12 cellular contexts compared by ENCODE assay signal in the genomic region with DNA sequence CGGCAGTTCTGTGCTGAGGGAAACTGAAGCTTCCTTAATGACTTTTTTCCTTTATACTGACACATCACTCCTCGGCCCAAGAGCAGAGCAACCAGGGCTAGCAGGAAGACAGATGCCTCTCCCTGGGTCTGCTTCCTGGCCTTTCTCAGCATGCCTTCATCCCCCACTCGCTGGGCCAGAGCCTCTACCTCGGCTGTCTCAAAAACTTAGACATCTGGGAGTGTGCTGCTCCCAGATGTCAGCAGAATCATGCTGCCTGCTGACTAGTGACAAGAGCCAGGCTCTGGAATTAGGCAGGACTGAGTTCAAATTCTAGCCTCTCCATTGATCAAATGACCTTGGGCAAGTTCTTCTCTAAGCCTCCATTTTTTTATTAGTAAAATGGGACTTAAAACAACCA. TPM values are rescaled to one million over a fixed set of nuclear protein-coding genes. Genes with fewer than 3 reads are reported as not detected.
"Had no signal": no experiment of that assay in that cellular context is flagged by ENCODE, and none has a peak within 500 bp of the region (broad histone marks: within the 10 kb centered on the region; RNA-seq: fewer than 3 reads in every experiment).

No MANE protein-coding gene starts in this region.

- H3K4me3 ChIP-seq: coronary artery, hepatocyte had no signal

- H3K9me3 ChIP-seq: neutrophil had no signal

- DNase-seq: activated effector memory CD4-positive, alpha-beta T cell treated with anti-CD3 and anti-CD28 coated beads, Interleukin-2, amount 50 U/mL, for 16 hours; activated naive CD8-positive, alpha-beta T cell treated with anti-CD3 and anti-CD28 coated beads for 36 hours; activated T-cell treated with anti-CD3 and anti-CD28 coated beads, Interleukin-2, amount 50 U/mL, for 1 hour; effector memory CD4-positive, alpha-beta T cell; right cardiac atrium; small intestine; trophoblast cell had no signal

- H3K9me3 Mint-ChIP-seq: activated naive CD8-positive, alpha-beta T cell treated with anti-CD3 and anti-CD28 coated beads for 36 hours had no signal

- H3K27ac ChIP-seq: coronary artery, epithelial cell of prostate, hepatocyte, neutrophil had no signal

- H3K36me3 ChIP-seq: neutrophil had no signal

- ATAC-seq: activated CD4-positive, CD25-positive, alpha-beta regulatory T cell treated with anti-CD3 and anti-CD28 coated beads, Interleukin-2, amount 50 U/mL, for 24 hours; right cardiac atrium had no signal

- H3K27ac Mint-ChIP-seq: activated naive CD8-positive, alpha-beta T cell treated with anti-CD3 and anti-CD28 coated beads for 36 hours had no signal

- H3K27me3 ChIP-seq: hepatocyte, neutrophil had no signal

- H3K27me3 Mint-ChIP-seq: activated naive CD8-positive, alpha-beta T cell treated with anti-CD3 and anti-CD28 coated beads for 36 hours had no signal

- H3K4me3 Mint-ChIP-seq: activated naive CD8-positive, alpha-beta T cell treated with anti-CD3 and anti-CD28 coated beads for 36 hours had no signal

RNA-seq across cellular contexts. Expression of gene LRRC4, which starts 24.4 kb away (rescaled TPM):
- total RNA-seq: activated naive CD8-positive, alpha-beta T cell treated with anti-CD3 and anti-CD28 coated beads for 36 hours had no signal
